Comparison of ENCODE assay signal across 21 cellular contexts in genomic region chr6:158020811-158021210, GRCh38.
"Had no signal": no experiment of that assay in that cellular context is flagged by ENCODE, and none has a peak within 500 bp of the region (broad histone marks: within the 10 kb centered on the region; RNA-seq: fewer than 3 reads in every experiment).

No MANE protein-coding gene starts in this region.

- H3K36me3 ChIP-seq: thoracic aorta had no signal

- H3K27me3 ChIP-seq: body of pancreas, esophagus squamous epithelium, hepatocyte, neutrophil had no signal

- H3K9me2 ChIP-seq: SK-N-SH had no signal

- H3K4me3 Mint-ChIP-seq: activated naive CD4-positive, alpha-beta T cell treated with anti-CD3 and anti-CD28 coated beads, Interleukin-2, amount 50 U/mL, for 24 hours; activated T-cell treated with anti-CD3 and anti-CD28 coated beads, Interleukin-2, amount 50 U/mL, for 4 hours; stimulated activated naive CD8-positive, alpha-beta T cell treated with anti-CD3 and anti-CD28 coated beads, Interleukin-15, amount 100 ng/mL, for 72 hours; T-cell had no signal

- H3K4me2 ChIP-seq: hepatocyte, SK-N-SH had no signal

- H3K9me3 Mint-ChIP-seq: activated naive CD4-positive, alpha-beta T cell treated with anti-CD3 and anti-CD28 coated beads, Interleukin-2, amount 50 U/mL, for 24 hours; activated T-cell treated with anti-CD3 and anti-CD28 coated beads, Interleukin-2, amount 50 U/mL, for 4 hours; naive thymus-derived CD8-positive, alpha-beta T cell; stimulated activated naive CD8-positive, alpha-beta T cell treated with anti-CD3 and anti-CD28 coated beads, Interleukin-15, amount 100 ng/mL, for 72 hours; T-cell had no signal

- ATAC-seq: body of pancreas; left lobe of liver; naive thymus-derived CD8-positive, alpha-beta T cell; T-cell had no signal

- H3K9ac ChIP-seq: SK-N-SH had no signal

- H3K27me3 Mint-ChIP-seq: activated naive CD4-positive, alpha-beta T cell treated with anti-CD3 and anti-CD28 coated beads, Interleukin-2, amount 50 U/mL, for 24 hours; naive thymus-derived CD8-positive, alpha-beta T cell; stimulated activated naive CD8-positive, alpha-beta T cell treated with anti-CD3 and anti-CD28 coated beads, Interleukin-15, amount 100 ng/mL, for 72 hours; T-cell had no signal

- H3K9me3 ChIP-seq: body of pancreas, esophagus squamous epithelium, neutrophil, SK-N-SH, thoracic aorta had no signal

- H2AFZ ChIP-seq: hepatocyte had no signal

- DNase-seq: activated CD4-positive, alpha-beta T cell treated with anti-CD3 and anti-CD28 coated beads, Interleukin-2, amount 50 U/mL, for 48 hours; activated T-cell treated with anti-CD3 and anti-CD28 coated beads, Interleukin-2, amount 50 U/mL, for 4 hours; amniotic stem cell; body of pancreas; caudate nucleus; cortex of kidney; esophagus squamous epithelium; islet precursor cell; naive thymus-derived CD8-positive, alpha-beta T cell; retina; SK-N-SH; small intestine; stimulated activated naive CD8-positive, alpha-beta T cell treated with anti-CD3 and anti-CD28 coated beads, Interleukin-15, amount 100 ng/mL, for 72 hours; T-cell; T1000; WERI-Rb-1 had no signal

- H3K27ac ChIP-seq: body of pancreas, hepatocyte, neutrophil, WERI-Rb-1 had no signal

- H3K4me3 ChIP-seq: body of pancreas, esophagus squamous epithelium, hepatocyte, thoracic aorta had no signal

- FAIRE-seq: small intestine had no signal
